8 cellular contexts compared by ENCODE assay signal in the genomic region with DNA sequence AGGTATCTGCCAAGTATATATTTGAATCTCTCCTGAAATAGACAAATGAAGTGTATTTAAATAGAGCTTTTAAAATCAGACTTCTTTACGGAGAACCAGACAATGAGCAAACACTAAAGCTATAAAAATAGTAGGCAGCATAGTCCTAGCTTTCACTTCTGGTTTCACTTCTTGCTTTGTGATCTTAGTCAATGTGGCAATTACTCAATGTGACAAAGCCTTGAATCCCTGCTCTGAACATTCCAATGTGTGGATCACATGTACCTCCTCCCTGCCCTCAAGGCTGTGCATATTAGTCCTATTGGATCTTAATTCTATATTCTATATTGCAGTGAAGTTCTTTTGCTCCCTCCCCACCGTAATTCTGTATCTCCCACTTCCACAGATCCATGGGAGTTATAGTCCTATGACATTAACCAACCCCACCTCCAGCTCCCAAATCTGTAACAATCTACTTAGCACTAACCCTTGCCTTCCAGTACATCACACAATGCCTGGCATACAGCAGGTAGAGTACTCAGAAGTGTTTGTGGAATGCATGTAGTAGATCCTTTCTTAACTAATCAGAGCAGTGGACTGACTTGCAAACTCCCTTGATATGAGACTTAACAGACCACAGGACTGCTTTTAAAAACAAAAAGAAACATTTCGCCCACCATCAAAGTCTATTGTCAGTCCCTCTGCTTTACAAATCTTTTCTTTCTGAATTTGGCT. TPM values are rescaled to one million over a fixed set of nuclear protein-coding genes. Genes with fewer than 3 reads are reported as not detected.
DNase-seq lines count a peak whose midpoint lies in the region; ATAC-seq, FAIRE-seq and TF ChIP-seq lines count a peak whose summit lies in the region.

No MANE protein-coding gene starts in this region.

- peak overlapping the region; percentile 29; the same call in 1 of the 2 replicates for H3K9ac ChIP-seq in KMS-11

- peaks cover 87% of the 10 kb centered on the region for H3K4me1 ChIP-seq in KMS-11 (ENCODE audit: low read depth, poor library complexity, severe bottlenecking)
- peaks cover 0 to 32% (median 6%) of the 10 kb centered on the region in 4 donors for H3K4me1 ChIP-seq in right lobe of liver

- peak overlapping the region; percentile 90 for H3K4me2 ChIP-seq in KMS-11

- peak; percentile 94 for FAIRE-seq in GM12891 (lab: Jason Lieb, UNC)

- DNase-seq in GM12891 (ENCODE audit: insufficient read length, low spot score) (no peak), astrocyte of the spinal cord (ENCODE audit: low read depth, low spot score) (peak; percentile 49), right lobe of liver (no peak), epidermal melanocyte (ENCODE audit: insufficient read length, low spot score) (no peak), DMS79 (lab: John Stamatoyannopoulos, UW) (no peak), foreskin melanocyte (no peak)

- TF ChIP-seq CTCF in KMS-11 (conservative IDR thresholded peaks at IDR 0.05; ENCODE audit: low read depth, low read length): no peak
- no peak for TF ChIP-seq CTCF in astrocyte of the spinal cord (IDR thresholded peaks at IDR 0.05; ENCODE audit: low read depth, low read length)
- no peak for TF ChIP-seq CTCF in right lobe of liver (IDR thresholded peaks at IDR 0.05)

- no peaks in the 10 kb centered on the region for H3K79me2 ChIP-seq in KMS-11 (ENCODE audit: insufficient read depth, low read depth)

- ATAC-seq in GM21619 (IDR thresholded peaks at IDR 0.05; ENCODE audit: unreplicated experiment) (peak; percentile 78), right lobe of liver (peak; percentile 86 to 89 (median 86))

- intact Hi-C loops in right lobe of liver (cut with DNase I): no loop called here

- TF ChIP-seq POLR2A in GM12891 (IDR thresholded peaks at IDR 0.05; ENCODE audit: low read depth, low read length) (no peak), right lobe of liver (IDR thresholded peaks at IDR 0.05) (no peak)

- WGBS in right lobe of liver (ENCODE audit: insufficient coverage, low coverage, low lambda C conversion rate, missing lambda C conversion rate): 46% methylated on average over 3 of the region's 3 CpGs

- H4K20me1 ChIP-seq in KMS-11 (ENCODE audit: insufficient read depth): no peaks in the 10 kb centered on the region

- no peaks in the 10 kb centered on the region for H3K27me3 ChIP-seq in KMS-11 (ENCODE audit: insufficient read depth, low read depth)
- no peaks in the 10 kb centered on the region for H3K27me3 ChIP-seq in right lobe of liver

- H3K36me3 ChIP-seq in KMS-11 (ENCODE audit: insufficient read depth) (no peaks in the 10 kb centered on the region), right lobe of liver (no peaks in the 10 kb centered on the region)

- peak overlapping the region; percentile 41 for H2AFZ ChIP-seq in KMS-11 (ENCODE audit: low read depth)

- in situ Hi-C loops in astrocyte of the spinal cord (cut with HindIII; ENCODE audit: low sequenced_read_pairs): no loop called here

- peak overlapping the region; percentile 92 for H3K27ac ChIP-seq in KMS-11
- H3K27ac ChIP-seq in right lobe of liver: peak overlapping the region; percentile 51 to 75 (median 72)

- H3K9me3 ChIP-seq in right lobe of liver: no peaks in the 10 kb centered on the region

- peak overlapping the region; percentile 48 for H3K4me3 ChIP-seq in KMS-11 (IDR thresholded peaks at IDR 0.05; ENCODE audit: insufficient read depth, low read depth, low read length)
- no peak overlapping the region for H3K4me3 ChIP-seq in astrocyte of the spinal cord (ENCODE audit: low read depth, low read length)
- peak overlapping the region in 2 of 3 donors; percentile 20 to 30 for H3K4me3 ChIP-seq in right lobe of liver

TF ChIP-seq in GM12891, 5 proteins besides CTCF, POLR2A, EP300 and RAD21:
- peak; percentile 92 for TF ChIP-seq SPI1 (IDR thresholded peaks at IDR 0.05; ENCODE audit: low read depth, low read length)
- no peak for TF ChIP-seq PAX5 (IDR thresholded peaks at IDR 0.05; ENCODE audit: insufficient read depth, low read length, severe bottlenecking)
- TF ChIP-seq TAF1 (IDR thresholded peaks at IDR 0.05; ENCODE audit: low read depth, low read length): no peak

RNA-seq across cellular contexts. Expression of a gene that starts 24.3 kb away (rescaled TPM):
- not detected for polyA plus RNA-seq in GM12891 (2012; ENCODE audit: low read depth, missing spikeins)
- total RNA-seq in right lobe of liver: 1,000 to 10,000 TPM; 1,086 to 3,257 (median 1,852) TPM
